ENCODE assay signal across 1 cellular context in genomic region chr11:14471127-14471526, GRCh38.
TF ChIP-seq lines count a peak whose summit lies in the region.

No MANE protein-coding gene starts in this region.

TF ChIP-seq in GM23338, 12 proteins besides CTCF, POLR2A, EP300 and RAD21 (continued from another document):
- TF ChIP-seq, protein P1, sequence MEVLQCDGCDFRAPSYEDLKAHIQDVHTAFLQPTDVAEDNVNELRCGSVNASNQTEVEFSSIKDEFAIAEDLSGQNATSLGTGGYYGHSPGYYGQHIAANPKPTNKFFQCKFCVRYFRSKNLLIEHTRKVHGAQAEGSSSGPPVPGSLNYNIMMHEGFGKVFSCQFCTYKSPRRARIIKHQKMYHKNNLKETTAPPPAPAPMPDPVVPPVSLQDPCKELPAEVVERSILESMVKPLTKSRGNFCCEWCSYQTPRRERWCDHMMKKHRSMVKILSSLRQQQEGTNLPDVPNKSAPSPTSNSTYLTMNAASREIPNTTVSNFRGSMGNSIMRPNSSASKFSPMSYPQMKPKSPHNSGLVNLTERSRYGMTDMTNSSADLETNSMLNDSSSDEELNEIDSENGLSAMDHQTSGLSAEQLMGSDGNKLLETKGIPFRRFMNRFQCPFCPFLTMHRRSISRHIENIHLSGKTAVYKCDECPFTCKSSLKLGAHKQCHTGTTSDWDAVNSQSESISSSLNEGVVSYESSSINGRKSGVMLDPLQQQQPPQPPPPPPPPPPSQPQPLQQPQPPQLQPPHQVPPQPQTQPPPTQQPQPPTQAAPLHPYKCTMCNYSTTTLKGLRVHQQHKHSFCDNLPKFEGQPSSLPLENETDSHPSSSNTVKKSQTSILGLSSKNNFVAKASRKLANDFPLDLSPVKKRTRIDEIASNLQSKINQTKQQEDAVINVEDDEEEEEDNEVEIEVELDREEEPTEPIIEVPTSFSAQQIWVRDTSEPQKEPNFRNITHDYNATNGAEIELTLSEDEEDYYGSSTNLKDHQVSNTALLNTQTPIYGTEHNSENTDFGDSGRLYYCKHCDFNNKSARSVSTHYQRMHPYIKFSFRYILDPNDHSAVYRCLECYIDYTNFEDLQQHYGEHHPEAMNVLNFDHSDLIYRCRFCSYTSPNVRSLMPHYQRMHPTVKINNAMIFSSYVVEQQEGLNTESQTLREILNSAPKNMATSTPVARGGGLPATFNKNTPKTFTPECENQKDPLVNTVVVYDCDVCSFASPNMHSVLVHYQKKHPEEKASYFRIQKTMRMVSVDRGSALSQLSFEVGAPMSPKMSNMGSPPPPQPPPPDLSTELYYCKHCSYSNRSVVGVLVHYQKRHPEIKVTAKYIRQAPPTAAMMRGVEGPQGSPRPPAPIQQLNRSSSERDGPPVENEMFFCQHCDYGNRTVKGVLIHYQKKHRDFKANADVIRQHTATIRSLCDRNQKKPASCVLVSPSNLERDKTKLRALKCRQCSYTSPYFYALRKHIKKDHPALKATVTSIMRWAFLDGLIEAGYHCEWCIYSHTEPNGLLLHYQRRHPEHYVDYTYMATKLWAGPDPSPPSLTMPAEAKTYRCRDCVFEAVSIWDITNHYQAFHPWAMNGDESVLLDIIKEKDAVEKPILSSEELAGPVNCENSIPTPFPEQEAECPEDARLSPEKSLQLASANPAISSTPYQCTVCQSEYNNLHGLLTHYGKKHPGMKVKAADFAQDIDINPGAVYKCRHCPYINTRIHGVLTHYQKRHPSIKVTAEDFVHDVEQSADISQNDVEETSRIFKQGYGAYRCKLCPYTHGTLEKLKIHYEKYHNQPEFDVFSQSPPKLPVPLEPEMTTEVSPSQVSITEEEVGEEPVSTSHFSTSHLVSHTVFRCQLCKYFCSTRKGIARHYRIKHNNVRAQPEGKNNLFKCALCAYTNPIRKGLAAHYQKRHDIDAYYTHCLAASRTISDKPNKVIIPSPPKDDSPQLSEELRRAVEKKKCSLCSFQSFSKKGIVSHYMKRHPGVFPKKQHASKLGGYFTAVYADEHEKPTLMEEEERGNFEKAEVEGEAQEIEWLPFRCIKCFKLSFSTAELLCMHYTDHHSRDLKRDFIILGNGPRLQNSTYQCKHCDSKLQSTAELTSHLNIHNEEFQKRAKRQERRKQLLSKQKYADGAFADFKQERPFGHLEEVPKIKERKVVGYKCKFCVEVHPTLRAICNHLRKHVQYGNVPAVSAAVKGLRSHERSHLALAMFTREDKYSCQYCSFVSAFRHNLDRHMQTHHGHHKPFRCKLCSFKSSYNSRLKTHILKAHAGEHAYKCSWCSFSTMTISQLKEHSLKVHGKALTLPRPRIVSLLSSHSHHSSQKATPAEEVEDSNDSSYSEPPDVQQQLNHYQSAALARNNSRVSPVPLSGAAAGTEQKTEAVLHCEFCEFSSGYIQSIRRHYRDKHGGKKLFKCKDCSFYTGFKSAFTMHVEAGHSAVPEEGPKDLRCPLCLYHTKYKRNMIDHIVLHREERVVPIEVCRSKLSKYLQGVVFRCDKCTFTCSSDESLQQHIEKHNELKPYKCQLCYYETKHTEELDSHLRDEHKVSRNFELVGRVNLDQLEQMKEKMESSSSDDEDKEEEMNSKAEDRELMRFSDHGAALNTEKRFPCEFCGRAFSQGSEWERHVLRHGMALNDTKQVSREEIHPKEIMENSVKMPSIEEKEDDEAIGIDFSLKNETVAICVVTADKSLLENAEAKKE (CRISPR knock-in tag; IDR thresholded peaks at IDR 0.05): no peak
- TF ChIP-seq EZH2phosphoT487 (IDR thresholded peaks at IDR 0.05; ENCODE audit: unreplicated experiment) (no peak), JUNB (IDR thresholded peaks at IDR 0.05; ENCODE audit: unreplicated experiment) (no peak)
